ENCODE assay signal across 1 cellular context in the genomic region with DNA sequence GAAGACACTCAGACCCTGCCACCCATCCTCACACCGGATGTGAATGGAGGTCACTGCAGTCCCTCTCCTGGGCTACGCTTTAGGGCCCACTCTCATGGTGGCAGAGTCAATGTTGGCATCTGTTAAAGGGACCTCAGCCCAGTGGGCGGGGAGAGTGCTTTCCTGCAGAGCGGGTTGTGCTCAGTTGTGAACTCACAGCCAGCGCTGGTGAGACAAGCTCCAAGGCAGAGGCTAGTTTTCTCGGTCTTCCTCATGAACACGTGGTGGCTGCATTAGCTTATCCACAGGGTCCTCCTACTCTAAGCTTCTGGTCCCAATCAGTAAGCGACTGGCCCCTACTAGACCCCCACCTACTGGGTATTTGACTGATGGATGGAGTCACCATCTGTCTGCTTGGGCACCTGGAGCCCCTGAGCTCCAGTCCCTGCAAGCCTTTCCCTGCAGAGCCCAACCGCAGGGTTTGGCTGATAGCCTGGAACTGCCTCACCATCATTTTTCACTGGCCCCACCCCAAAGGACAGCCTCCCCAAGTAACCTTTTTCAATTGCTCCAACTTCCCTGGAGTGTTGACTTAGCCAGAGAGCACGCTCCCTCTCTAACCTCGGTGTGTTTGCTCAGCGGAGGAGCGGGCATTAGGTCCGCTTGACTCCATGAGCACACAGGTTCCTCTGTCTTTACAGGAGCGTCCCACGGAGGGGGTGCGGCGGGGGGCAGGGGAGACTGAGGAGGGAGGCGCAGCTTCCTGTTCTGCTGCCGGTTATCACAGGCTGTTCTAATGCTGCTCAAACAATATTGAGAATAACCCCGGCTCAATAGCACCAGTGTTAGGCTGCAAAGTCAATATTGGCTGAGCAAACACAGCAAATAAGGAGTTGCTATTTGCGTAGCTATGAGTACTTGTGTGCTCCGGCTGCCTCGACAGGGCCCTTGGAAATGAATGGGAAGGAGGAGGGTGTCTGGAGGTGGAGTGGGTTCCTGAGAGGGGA.
TF ChIP-seq lines count a peak whose summit lies in the region.

No MANE protein-coding gene starts in this region.

TF ChIP-seq in HepG2, 621 proteins besides CTCF, POLR2A, EP300 and RAD21 (continued from another document and continues in another):
- TF ChIP-seq, protein P1, sequence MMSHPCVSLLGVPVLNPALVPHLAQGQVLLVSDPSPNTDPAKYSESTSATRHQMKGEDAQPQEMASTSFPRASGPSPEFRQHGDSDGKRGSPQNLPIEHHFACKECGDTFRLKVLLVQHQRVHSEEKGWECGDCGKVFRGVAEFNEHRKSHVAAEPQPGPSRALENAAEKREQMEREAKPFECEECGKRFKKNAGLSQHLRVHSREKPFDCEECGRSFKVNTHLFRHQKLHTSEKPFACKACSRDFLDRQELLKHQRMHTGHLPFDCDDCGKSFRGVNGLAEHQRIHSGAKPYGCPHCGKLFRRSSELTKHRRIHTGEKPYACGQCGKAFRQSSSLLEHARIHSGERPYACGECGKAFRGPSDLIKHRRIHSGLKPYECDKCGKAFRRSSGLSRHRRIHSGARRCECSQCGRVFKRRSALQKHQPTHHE (CRISPR knock-in tag; IDR thresholded peaks at IDR 0.05; ENCODE audit: borderline replicate concordance) = no peak
- TF ChIP-seq ZNF484 (CRISPR knock-in tag; IDR thresholded peaks at IDR 0.05; ENCODE audit: borderline replicate concordance, low read depth) = no peak
- peak; percentile 96 for TF ChIP-seq SOX13 (IDR thresholded peaks at IDR 0.05)
- TF ChIP-seq SOX13 (CRISPR knock-in tag; conservative IDR thresholded peaks at IDR 0.05 in 1 of 2, IDR thresholded peaks at IDR 0.05 in 1 of 2) = peak in 1 of 2 experiments; percentile 95; a peak in 2 of 4 replicates
- peak; percentile 80 for TF ChIP-seq ZNF792 (CRISPR knock-in tag; IDR thresholded peaks at IDR 0.05)
- peak; percentile 64; the same call in 1 of the 2 replicates for TF ChIP-seq ZNF558 (CRISPR knock-in tag; IDR thresholded peaks at IDR 0.05; ENCODE audit: borderline replicate concordance)
- TF ChIP-seq, protein P2, sequence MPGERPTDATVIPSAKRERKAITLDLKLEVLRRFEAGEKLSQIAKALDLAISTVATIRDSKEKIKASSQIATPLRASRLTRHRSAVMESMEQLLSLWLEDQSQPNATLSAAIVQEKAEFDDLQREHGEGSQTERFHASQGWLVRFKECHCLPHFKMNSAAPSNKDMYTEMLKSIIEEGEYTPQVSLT (CRISPR knock-in tag; IDR thresholded peaks at IDR 0.05; ENCODE audit: borderline replicate concordance, low read depth) = no peak
- peak; percentile 91 for TF ChIP-seq ZKSCAN8 (CRISPR knock-in tag; IDR thresholded peaks at IDR 0.05; ENCODE audit: borderline replicate concordance)
- peak; percentile 89 for TF ChIP-seq TEAD3 (CRISPR knock-in tag; optimal IDR thresholded peaks at IDR 0.05; ENCODE audit: borderline replicate concordance)
- TF ChIP-seq ZNF660 (CRISPR knock-in tag; IDR thresholded peaks at IDR 0.05; ENCODE audit: borderline replicate concordance, low read depth) = no peak
- peak; percentile 74 for TF ChIP-seq SIX4 (CRISPR knock-in tag; IDR thresholded peaks at IDR 0.05)
- TF ChIP-seq, protein P3, sequence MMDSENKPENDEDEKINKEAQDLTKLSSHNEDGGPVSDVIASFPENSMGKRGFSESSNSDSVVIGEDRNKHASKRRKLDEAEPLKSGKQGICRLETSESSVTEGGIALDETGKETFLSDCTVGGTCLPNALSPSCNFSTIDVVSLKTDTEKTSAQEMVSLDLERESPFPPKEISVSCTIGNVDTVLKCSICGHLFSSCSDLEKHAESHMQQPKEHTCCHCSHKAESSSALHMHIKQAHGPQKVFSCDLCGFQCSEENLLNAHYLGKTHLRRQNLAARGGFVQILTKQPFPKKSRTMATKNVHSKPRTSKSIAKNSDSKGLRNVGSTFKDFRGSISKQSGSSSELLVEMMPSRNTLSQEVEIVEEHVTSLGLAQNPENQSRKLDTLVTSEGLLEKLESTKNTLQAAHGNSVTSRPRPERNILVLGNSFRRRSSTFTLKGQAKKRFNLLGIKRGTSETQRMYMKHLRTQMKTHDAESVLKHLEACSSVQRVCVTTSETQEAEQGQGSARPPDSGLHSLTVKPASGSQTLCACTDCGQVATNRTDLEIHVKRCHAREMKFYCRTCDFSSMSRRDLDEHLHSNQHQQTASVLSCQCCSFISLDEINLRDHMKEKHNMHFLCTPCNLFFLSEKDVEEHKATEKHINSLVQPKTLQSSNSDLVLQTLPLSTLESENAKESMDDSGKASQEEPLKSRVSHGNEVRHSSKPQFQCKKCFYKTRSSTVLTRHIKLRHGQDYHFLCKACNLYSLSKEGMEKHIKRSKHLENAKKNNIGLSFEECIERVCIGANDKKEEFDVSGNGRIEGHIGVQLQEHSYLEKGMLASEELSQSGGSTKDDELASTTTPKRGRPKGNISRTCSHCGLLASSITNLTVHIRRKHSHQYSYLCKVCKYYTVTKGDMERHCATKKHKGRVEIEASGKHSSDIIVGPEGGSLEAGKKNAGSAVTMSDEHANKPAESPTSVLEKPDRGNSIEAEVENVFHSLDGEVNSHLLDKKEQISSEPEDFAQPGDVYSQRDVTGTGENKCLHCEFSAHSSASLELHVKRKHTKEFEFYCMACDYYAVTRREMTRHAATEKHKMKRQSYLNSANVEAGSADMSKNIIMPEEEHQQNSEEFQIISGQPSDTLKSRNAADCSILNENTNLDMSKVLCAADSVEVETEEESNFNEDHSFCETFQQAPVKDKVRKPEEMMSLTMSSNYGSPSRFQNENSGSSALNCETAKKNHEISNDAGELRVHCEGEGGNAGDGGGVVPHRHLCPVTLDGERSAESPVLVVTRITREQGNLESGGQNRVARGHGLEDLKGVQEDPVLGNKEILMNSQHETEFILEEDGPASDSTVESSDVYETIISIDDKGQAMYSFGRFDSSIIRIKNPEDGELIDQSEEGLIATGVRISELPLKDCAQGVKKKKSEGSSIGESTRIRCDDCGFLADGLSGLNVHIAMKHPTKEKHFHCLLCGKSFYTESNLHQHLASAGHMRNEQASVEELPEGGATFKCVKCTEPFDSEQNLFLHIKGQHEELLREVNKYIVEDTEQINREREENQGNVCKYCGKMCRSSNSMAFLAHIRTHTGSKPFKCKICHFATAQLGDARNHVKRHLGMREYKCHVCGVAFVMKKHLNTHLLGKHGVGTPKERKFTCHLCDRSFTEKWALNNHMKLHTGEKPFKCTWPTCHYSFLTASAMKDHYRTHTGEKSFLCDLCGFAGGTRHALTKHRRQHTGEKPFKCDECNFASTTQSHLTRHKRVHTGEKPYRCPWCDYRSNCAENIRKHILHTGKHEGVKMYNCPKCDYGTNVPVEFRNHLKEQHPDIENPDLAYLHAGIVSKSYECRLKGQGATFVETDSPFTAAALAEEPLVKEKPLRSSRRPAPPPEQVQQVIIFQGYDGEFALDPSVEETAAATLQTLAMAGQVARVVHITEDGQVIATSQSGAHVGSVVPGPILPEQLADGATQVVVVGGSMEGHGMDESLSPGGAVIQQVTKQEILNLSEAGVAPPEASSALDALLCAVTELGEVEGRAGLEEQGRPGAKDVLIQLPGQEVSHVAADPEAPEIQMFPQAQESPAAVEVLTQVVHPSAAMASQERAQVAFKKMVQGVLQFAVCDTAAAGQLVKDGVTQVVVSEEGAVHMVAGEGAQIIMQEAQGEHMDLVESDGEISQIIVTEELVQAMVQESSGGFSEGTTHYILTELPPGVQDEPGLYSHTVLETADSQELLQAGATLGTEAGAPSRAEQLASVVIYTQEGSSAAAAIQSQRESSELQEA (CRISPR knock-in tag; IDR thresholded peaks at IDR 0.05; ENCODE audit: not compliant biosample characterization) = peak; percentile 48
- peak; percentile 84 for TF ChIP-seq SAP130 (CRISPR knock-in tag; IDR thresholded peaks at IDR 0.05; ENCODE audit: low read depth)
- peak; percentile 97 for TF ChIP-seq SKI (IDR thresholded peaks at IDR 0.05; ENCODE audit: partially characterized antibody)
- TF ChIP-seq TBX2 (CRISPR knock-in tag; IDR thresholded peaks at IDR 0.05; ENCODE audit: borderline replicate concordance) = peak; percentile 100
- TF ChIP-seq GZF1 (CRISPR knock-in tag; IDR thresholded peaks at IDR 0.05) = no peak
- no peak; the same call in 1 of the 2 replicates for TF ChIP-seq KDM4B (CRISPR knock-in tag; IDR thresholded peaks at IDR 0.05)
- TF ChIP-seq, protein P4, sequence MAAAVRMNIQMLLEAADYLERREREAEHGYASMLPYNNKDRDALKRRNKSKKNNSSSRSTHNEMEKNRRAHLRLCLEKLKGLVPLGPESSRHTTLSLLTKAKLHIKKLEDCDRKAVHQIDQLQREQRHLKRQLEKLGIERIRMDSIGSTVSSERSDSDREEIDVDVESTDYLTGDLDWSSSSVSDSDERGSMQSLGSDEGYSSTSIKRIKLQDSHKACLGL (CRISPR knock-in tag; IDR thresholded peaks at IDR 0.05) = peak; percentile 71; the same call in 1 of the 2 replicates
- TF ChIP-seq, protein P5, sequence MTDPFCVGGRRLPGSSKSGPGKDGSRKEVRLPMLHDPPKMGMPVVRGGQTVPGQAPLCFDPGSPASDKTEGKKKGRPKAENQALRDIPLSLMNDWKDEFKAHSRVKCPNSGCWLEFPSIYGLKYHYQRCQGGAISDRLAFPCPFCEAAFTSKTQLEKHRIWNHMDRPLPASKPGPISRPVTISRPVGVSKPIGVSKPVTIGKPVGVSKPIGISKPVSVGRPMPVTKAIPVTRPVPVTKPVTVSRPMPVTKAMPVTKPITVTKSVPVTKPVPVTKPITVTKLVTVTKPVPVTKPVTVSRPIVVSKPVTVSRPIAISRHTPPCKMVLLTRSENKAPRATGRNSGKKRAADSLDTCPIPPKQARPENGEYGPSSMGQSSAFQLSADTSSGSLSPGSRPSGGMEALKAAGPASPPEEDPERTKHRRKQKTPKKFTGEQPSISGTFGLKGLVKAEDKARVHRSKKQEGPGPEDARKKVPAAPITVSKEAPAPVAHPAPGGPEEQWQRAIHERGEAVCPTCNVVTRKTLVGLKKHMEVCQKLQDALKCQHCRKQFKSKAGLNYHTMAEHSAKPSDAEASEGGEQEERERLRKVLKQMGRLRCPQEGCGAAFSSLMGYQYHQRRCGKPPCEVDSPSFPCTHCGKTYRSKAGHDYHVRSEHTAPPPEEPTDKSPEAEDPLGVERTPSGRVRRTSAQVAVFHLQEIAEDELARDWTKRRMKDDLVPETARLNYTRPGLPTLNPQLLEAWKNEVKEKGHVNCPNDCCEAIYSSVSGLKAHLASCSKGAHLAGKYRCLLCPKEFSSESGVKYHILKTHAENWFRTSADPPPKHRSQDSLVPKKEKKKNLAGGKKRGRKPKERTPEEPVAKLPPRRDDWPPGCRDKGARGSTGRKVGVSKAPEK (CRISPR knock-in tag; IDR thresholded peaks at IDR 0.05; ENCODE audit: borderline replicate concordance) = peak; percentile 94; the same call in 1 of the 2 replicates
- no peak for TF ChIP-seq HNRNPUL1 (IDR thresholded peaks at IDR 0.05; ENCODE audit: low read depth, low read length)
- TF ChIP-seq NCOA5 (CRISPR knock-in tag; IDR thresholded peaks at IDR 0.05) = no peak
- 0 out of 2 replicates have a peak, but pooled peaks have one; percentile 21 for TF ChIP-seq NFKB2 (CRISPR knock-in tag; IDR thresholded peaks at IDR 0.05; ENCODE audit: borderline replicate concordance)
- 0 out of 2 replicates have a peak, but pooled peaks have one; percentile 51 for TF ChIP-seq TOE1 (CRISPR knock-in tag; IDR thresholded peaks at IDR 0.05)
- 0 out of 2 replicates have a peak, but pooled peaks have one; percentile 72 for TF ChIP-seq ZSCAN9 (CRISPR knock-in tag; IDR thresholded peaks at IDR 0.05; ENCODE audit: borderline replicate concordance)
- TF ChIP-seq DR1 (CRISPR knock-in tag; IDR thresholded peaks at IDR 0.05) = 0 out of 2 replicates have a peak, but pooled peaks have one; percentile 30
- TF ChIP-seq, protein P6, sequence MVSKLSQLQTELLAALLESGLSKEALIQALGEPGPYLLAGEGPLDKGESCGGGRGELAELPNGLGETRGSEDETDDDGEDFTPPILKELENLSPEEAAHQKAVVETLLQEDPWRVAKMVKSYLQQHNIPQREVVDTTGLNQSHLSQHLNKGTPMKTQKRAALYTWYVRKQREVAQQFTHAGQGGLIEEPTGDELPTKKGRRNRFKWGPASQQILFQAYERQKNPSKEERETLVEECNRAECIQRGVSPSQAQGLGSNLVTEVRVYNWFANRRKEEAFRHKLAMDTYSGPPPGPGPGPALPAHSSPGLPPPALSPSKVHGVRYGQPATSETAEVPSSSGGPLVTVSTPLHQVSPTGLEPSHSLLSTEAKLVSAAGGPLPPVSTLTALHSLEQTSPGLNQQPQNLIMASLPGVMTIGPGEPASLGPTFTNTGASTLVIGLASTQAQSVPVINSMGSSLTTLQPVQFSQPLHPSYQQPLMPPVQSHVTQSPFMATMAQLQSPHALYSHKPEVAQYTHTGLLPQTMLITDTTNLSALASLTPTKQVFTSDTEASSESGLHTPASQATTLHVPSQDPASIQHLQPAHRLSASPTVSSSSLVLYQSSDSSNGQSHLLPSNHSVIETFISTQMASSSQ (IDR thresholded peaks at IDR 0.05; ENCODE audit: low read depth) = peak; percentile 91
- TF ChIP-seq, protein P6 (CRISPR knock-in tag; IDR thresholded peaks at IDR 0.05; ENCODE audit: borderline replicate concordance) = peak; percentile 98
- TF ChIP-seq, protein P7, sequence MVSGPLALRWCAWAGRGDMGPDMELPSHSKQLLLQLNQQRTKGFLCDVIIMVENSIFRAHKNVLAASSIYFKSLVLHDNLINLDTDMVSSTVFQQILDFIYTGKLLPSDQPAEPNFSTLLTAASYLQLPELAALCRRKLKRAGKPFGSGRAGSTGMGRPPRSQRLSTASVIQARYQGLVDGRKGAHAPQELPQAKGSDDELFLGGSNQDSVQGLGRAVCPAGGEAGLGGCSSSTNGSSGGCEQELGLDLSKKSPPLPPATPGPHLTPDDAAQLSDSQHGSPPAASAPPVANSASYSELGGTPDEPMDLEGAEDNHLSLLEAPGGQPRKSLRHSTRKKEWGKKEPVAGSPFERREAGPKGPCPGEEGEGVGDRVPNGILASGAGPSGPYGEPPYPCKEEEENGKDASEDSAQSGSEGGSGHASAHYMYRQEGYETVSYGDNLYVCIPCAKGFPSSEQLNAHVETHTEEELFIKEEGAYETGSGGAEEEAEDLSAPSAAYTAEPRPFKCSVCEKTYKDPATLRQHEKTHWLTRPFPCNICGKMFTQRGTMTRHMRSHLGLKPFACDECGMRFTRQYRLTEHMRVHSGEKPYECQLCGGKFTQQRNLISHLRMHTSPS (CRISPR knock-in tag; IDR thresholded peaks at IDR 0.05; ENCODE audit: low read depth) = 0 out of 2 replicates have a peak, but pooled peaks have one; percentile 50
- no peak; the same call in 1 of the 2 replicates for TF ChIP-seq ZNF292 (CRISPR knock-in tag; IDR thresholded peaks at IDR 0.05; ENCODE audit: borderline replicate concordance, low read depth)
- peak; percentile 100 for TF ChIP-seq TBX3 (IDR thresholded peaks at IDR 0.05; ENCODE audit: borderline replicate concordance)
- TF ChIP-seq GABPB1 (CRISPR knock-in tag; IDR thresholded peaks at IDR 0.05) = peak; percentile 77
- TF ChIP-seq HOXA7 (CRISPR knock-in tag; IDR thresholded peaks at IDR 0.05) = no peak
